ENCODE assay signal across 10 cellular contexts in genomic region chr11:93849751-93850584, GRCh38. TPM values are rescaled to one million over a fixed set of nuclear protein-coding genes. Genes with fewer than 3 reads are reported as not detected.
A peak's percentile ranks its signal among the peaks of the same experiment; 100 is the strongest.
DNase-seq lines count a peak whose midpoint lies in the region; ATAC-seq and TF ChIP-seq lines count a peak whose summit lies in the region.
"Had no signal": no experiment of that assay in that cellular context is flagged by ENCODE, and none has a peak within 500 bp of the region (broad histone marks: within the 10 kb centered on the region; RNA-seq: fewer than 3 reads in every experiment).

No MANE protein-coding gene starts in this region.

- peak; percentile 66 for DNase-seq in GM23338 (ENCODE audit: low spot score)
- peak; percentile 27 for DNase-seq in SW480 (ENCODE audit: low spot score)
- DNase-seq in retinal pigment epithelial cell (ENCODE audit: low read depth) = no peak
- no peak for DNase-seq in effector CD4-positive, alpha-beta T cell
- no peak for DNase-seq in chondrocyte (ENCODE audit: low spot score)

- H3K27ac Mint-ChIP-seq in GM23338 (no peak overlapping the region), chondrocyte (ENCODE audit: unreplicated experiment) (no peak overlapping the region)

- H3K27me3 ChIP-seq in GM23338 (ENCODE audit: insufficient read depth) = peaks cover 10% of the 10 kb centered on the region; the same call in 1 of the 2 replicates
- H3K27me3 ChIP-seq in gastroesophageal sphincter = no peaks in the 10 kb centered on the region

- no peak for TF ChIP-seq POLR2A in gastroesophageal sphincter (IDR thresholded peaks at IDR 0.05)

- H3K36me3 ChIP-seq in GM23338 (ENCODE audit: insufficient read depth) = no peaks in the 10 kb centered on the region
- H3K36me3 ChIP-seq in gastroesophageal sphincter = no peaks in the 10 kb centered on the region

- 0 out of 2 replicates have a peak, but pooled peaks cover 3% of the 10 kb centered on the region for H3F3A ChIP-seq in GM23338 (replicated peaks; ENCODE audit: low read depth)

- TF ChIP-seq EP300 in gastroesophageal sphincter (IDR thresholded peaks at IDR 0.05) = no peak

- TF ChIP-seq CTCF in GM23338 (conservative IDR thresholded peaks at IDR 0.05; ENCODE audit: low read depth in 2 of 2) = 0 out of 4 replicates have a peak, but pooled peaks of 1 of the 2 experiments have one; percentile 5
- TF ChIP-seq CTCF in gastroesophageal sphincter (IDR thresholded peaks at IDR 0.05) = no peak
- peak; percentile 15 for TF ChIP-seq CTCF in retinal pigment epithelial cell (conservative IDR thresholded peaks at IDR 0.05; ENCODE audit: low read depth, low read length)
- TF ChIP-seq CTCF in chondrocyte (IDR thresholded peaks at IDR 0.05) = no peak

- no peaks in the 10 kb centered on the region for H3K9me2 ChIP-seq in GM23338 (ENCODE audit: insufficient read depth)

- H3K36me3 Mint-ChIP-seq in GM23338 (ENCODE audit: low read depth) (no peaks in the 10 kb centered on the region; the same call in 2 of the 3 replicates), chondrocyte (ENCODE audit: low read depth) (no peaks in the 10 kb centered on the region)
- H3K36me3 Mint-ChIP-seq: brain had no signal

- H3K4me1 ChIP-seq in GM23338 (ENCODE audit: insufficient read depth) = peaks cover 17% of the 10 kb centered on the region
- H3K4me1 ChIP-seq in gastroesophageal sphincter = peaks cover 0 to 18% (median 0%) of the 10 kb centered on the region in 3 donors

- 16 to 29% methylated on average over 5 to 23 of the region's 66 CpGs for WGBS in gastroesophageal sphincter (ENCODE audit: low coverage in 1 of 2), 2 donors

- H3K4me1 Mint-ChIP-seq in GM23338 (peaks cover 11% of the 10 kb centered on the region; the same call in 2 of the 3 replicates), chondrocyte (ENCODE audit: low read depth) (peaks cover 6% of the 10 kb centered on the region)
- H3K4me1 Mint-ChIP-seq: brain had no signal

- H3K9me3 ChIP-seq in gastroesophageal sphincter = no peaks in the 10 kb centered on the region

- H3K4me3 ChIP-seq in GM23338 (peak overlapping the region; percentile 60), gastroesophageal sphincter (peak overlapping the region; percentile 38 to 58), retinal pigment epithelial cell (ENCODE audit: low read length) (peak overlapping the region; percentile 34)

- no peaks in the 10 kb centered on the region for H3K79me2 ChIP-seq in GM23338 (replicated peaks; ENCODE audit: insufficient read depth)

- H2AFZ ChIP-seq in GM23338 = peak overlapping the region; percentile 99

- peak; percentile 92 for ATAC-seq in GM23338
- peak; percentile 61 for ATAC-seq in gastroesophageal sphincter
- ATAC-seq in HG02884 (IDR thresholded peaks at IDR 0.05; ENCODE audit: unreplicated experiment) = no peak
- no peak for ATAC-seq in GM18873 (IDR thresholded peaks at IDR 0.05; ENCODE audit: low FRiP score, unreplicated experiment)

- peak overlapping the region; percentile 89 for H3K4me2 ChIP-seq in GM23338

- no peaks in the 10 kb centered on the region; the same call in 2 of the 3 replicates for H3K9me3 Mint-ChIP-seq in GM23338
- no peaks in the 10 kb centered on the region for H3K9me3 Mint-ChIP-seq in chondrocyte (ENCODE audit: low read depth)
- H3K9me3 Mint-ChIP-seq: brain had no signal

- peaks cover 10% of the 10 kb centered on the region for H3K27me3 Mint-ChIP-seq in GM23338 (ENCODE audit: insufficient read depth, low read depth, poor library complexity)
- no peaks in the 10 kb centered on the region for H3K27me3 Mint-ChIP-seq in chondrocyte (ENCODE audit: low read depth)

- H3K27ac ChIP-seq in GM23338 (ENCODE audit: low read depth) = no peak overlapping the region
- H3K27ac ChIP-seq in gastroesophageal sphincter = peak overlapping the region in 2 of 4 donors; percentile 18 to 65
- H3K27ac ChIP-seq: HL-60 had no signal

- H3K4me3 Mint-ChIP-seq in GM23338 (peak overlapping the region; percentile 67), chondrocyte (ENCODE audit: unreplicated experiment) (no peak overlapping the region)

- H4K20me1 ChIP-seq in GM23338 (replicated peaks; ENCODE audit: insufficient read depth) = no peaks in the 10 kb centered on the region

TF ChIP-seq in GM23338, 12 proteins besides CTCF, POLR2A, EP300 and RAD21 (continues in another document):
- TF ChIP-seq ZNF114 (CRISPR knock-in tag; IDR thresholded peaks at IDR 0.05) = no peak
- no peak for TF ChIP-seq CREB1 (CRISPR knock-in tag; IDR thresholded peaks at IDR 0.05; ENCODE audit: low read depth)
- no peak for TF ChIP-seq NANOG (IDR thresholded peaks at IDR 0.05; ENCODE audit: borderline replicate concordance)
- no peak for TF ChIP-seq ZNF331 (CRISPR knock-in tag; IDR thresholded peaks at IDR 0.05; ENCODE audit: low read depth)
- no peak for TF ChIP-seq EZH2 (IDR thresholded peaks at IDR 0.05; ENCODE audit: low read depth, unreplicated experiment)
- no peak for TF ChIP-seq POLR2AphosphoS5 (IDR thresholded peaks at IDR 0.05; ENCODE audit: low read depth)
- TF ChIP-seq ZNF462 (CRISPR knock-in tag; IDR thresholded peaks at IDR 0.05) = no peak
- no peak for TF ChIP-seq ETS1 (IDR thresholded peaks at IDR 0.05)
- no peak for TF ChIP-seq EZH2phosphoT487 (IDR thresholded peaks at IDR 0.05; ENCODE audit: unreplicated experiment)
- TF ChIP-seq STAT1 (IDR thresholded peaks at IDR 0.05; ENCODE audit: unreplicated experiment) = no peak
- no peak for TF ChIP-seq JUNB (IDR thresholded peaks at IDR 0.05; ENCODE audit: unreplicated experiment)

RNA-seq across cellular contexts. Expression of gene VSTM5, which starts 0.5 kb away (rescaled TPM):
- total RNA-seq in GM23338 (2014; rRNA removed; shearing (Covaris generic)) = 0.66 and 0.70 TPM in 2 replicates
- 0.21 and 0.37 TPM in 2 replicates for polyA plus RNA-seq in GM23338 (2016; fragmentation: Nextera tagmentation; extraction: Ambion mirVana)
- under 1 TPM in 1 of 4 donors, not detected in 3; 0.13 TPM for total RNA-seq in gastroesophageal sphincter
- not detected in 3 replicates for total RNA-seq in chondrocyte

Comparison
In these comparisons a context has a peak if more than half of its experiments do, and no peak if none do; other contexts are left out.
1. ATAC-seq: peak in GM23338 (single experiment) and gastroesophageal sphincter (single experiment); none in HG02884 (single experiment) and GM18873 (single experiment).
2. DNase-seq: peak in GM23338 (single experiment) and SW480 (single experiment); none in retinal pigment epithelial cell (single experiment), effector CD4-positive, alpha-beta T cell (single experiment) and chondrocyte (single experiment).
3. Peak in every context shown above with its lines, with median percentiles within 50 percentile points of each other: H3K4me3 ChIP-seq.